19 cellular contexts compared by ENCODE assay signal in the genomic region with DNA sequence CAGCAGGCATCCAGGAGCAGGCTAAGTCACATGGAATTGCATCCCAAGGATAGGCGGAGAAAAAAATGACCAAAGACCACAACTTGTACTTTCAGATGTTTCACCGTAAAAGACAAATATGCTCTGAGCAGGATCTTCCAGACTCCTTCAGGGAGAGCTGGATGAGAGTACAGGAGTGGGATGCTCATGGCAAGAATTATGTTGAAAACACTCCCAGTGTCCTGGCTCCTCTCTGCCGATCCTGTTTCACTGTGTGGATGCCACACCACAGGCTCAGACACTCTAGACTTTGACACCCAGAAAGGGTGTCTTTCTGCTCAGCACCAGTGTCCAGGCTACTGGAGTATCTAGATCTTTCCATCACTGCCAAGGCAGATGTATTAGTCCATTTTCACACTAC. TPM values are rescaled to one million over a fixed set of nuclear protein-coding genes. Genes with fewer than 3 reads are reported as not detected.
"Had no signal": no experiment of that assay in that cellular context is flagged by ENCODE, and none has a peak within 500 bp of the region (broad histone marks: within the 10 kb centered on the region; RNA-seq: fewer than 3 reads in every experiment).

No MANE protein-coding gene starts in this region.

- H3K4me1 Mint-ChIP-seq: activated CD4-positive, alpha-beta T cell treated with anti-CD3 and anti-CD28 coated beads, Interleukin-2, amount 10 ng/mL, durations not matched to agents 24 days and 14 days; activated naive CD8-positive, alpha-beta T cell treated with anti-CD3 and anti-CD28 coated beads for 36 hours; activated T-helper 17 cell treated with anti-CD3 and anti-CD28 coated beads, Interleukin-2, amount 50 U/mL, for 72 hours; central memory CD8-positive, alpha-beta T cell; neural crest cell; stimulated activated naive B cell treated with anti-CD40 and anti-IgM and Interleukin-4, amounts not matched to agents 10 μg/mL and 1 μg/mL and 100 μg/mL, for 72 hours had no signal

- H3K27ac ChIP-seq: lower lobe of right lung, psoas muscle, SJSA1, spleen had no signal

- DNase-seq: activated CD4-positive, alpha-beta T cell treated with anti-CD3 and anti-CD28 coated beads, Interleukin-2, amount 10 ng/mL, durations not matched to agents 24 days and 14 days; activated CD8-positive, alpha-beta T cell treated with anti-CD3 and anti-CD28 coated beads for 36 hours; activated naive CD4-positive, alpha-beta T cell; activated naive CD8-positive, alpha-beta T cell treated with anti-CD3 and anti-CD28 coated beads for 36 hours; activated T-cell treated with anti-CD3 and anti-CD28 coated beads, Interleukin-2, amount 50 U/mL, for 1 hour; amniotic stem cell; cortex of kidney; erythroblast; lower lobe of right lung; ovary; psoas muscle; spleen; stimulated activated naive B cell treated with anti-CD40 and anti-IgM and Interleukin-4, amounts not matched to agents 10 μg/mL and 1 μg/mL and 100 μg/mL, for 72 hours; trophoblast cell had no signal

- H3K27ac Mint-ChIP-seq: activated CD4-positive, alpha-beta T cell treated with anti-CD3 and anti-CD28 coated beads, Interleukin-2, amount 10 ng/mL, durations not matched to agents 24 days and 14 days; activated CD8-positive, alpha-beta T cell treated with anti-CD3 and anti-CD28 coated beads for 36 hours; activated naive CD8-positive, alpha-beta T cell treated with anti-CD3 and anti-CD28 coated beads for 36 hours; activated T-helper 17 cell treated with anti-CD3 and anti-CD28 coated beads, Interleukin-2, amount 50 U/mL, for 72 hours; stimulated activated naive B cell treated with anti-CD40 and anti-IgM and Interleukin-4, amounts not matched to agents 10 μg/mL and 1 μg/mL and 100 μg/mL, for 72 hours; T-helper 1 cell treated with Interleukin-12 subunit alpha and Interleukin-12 subunit beta and Interleukin-4 antibody, amounts not matched to agents 30 μg/mL and 1 μg/mL, for 36 hours had no signal

- H3K27me3 ChIP-seq: ovary, SJSA1, spleen had no signal

- H3K36me3 ChIP-seq: lower lobe of right lung, ovary, SJSA1, spleen had no signal

- H3K9me3 Mint-ChIP-seq: activated CD4-positive, alpha-beta T cell treated with anti-CD3 and anti-CD28 coated beads, Interleukin-2, amount 10 ng/mL, durations not matched to agents 24 days and 14 days; activated CD8-positive, alpha-beta T cell treated with anti-CD3 and anti-CD28 coated beads for 36 hours; activated naive CD8-positive, alpha-beta T cell treated with anti-CD3 and anti-CD28 coated beads for 36 hours; activated T-helper 17 cell treated with anti-CD3 and anti-CD28 coated beads, Interleukin-2, amount 50 U/mL, for 72 hours; central memory CD8-positive, alpha-beta T cell; neural crest cell; stimulated activated naive B cell treated with anti-CD40 and anti-IgM and Interleukin-4, amounts not matched to agents 10 μg/mL and 1 μg/mL and 100 μg/mL, for 72 hours; T-helper 1 cell treated with Interleukin-12 subunit alpha and Interleukin-12 subunit beta and Interleukin-4 antibody, amounts not matched to agents 30 μg/mL and 1 μg/mL, for 36 hours had no signal

- H3K36me3 Mint-ChIP-seq: activated naive CD8-positive, alpha-beta T cell treated with anti-CD3 and anti-CD28 coated beads for 36 hours; stimulated activated naive B cell treated with anti-CD40 and anti-IgM and Interleukin-4, amounts not matched to agents 10 μg/mL and 1 μg/mL and 100 μg/mL, for 72 hours had no signal

- H3K9me3 ChIP-seq: lower lobe of right lung, ovary, psoas muscle, SJSA1, spleen had no signal

- H3K27me3 Mint-ChIP-seq: activated CD4-positive, alpha-beta T cell treated with anti-CD3 and anti-CD28 coated beads, Interleukin-2, amount 10 ng/mL, durations not matched to agents 24 days and 14 days had no signal

- ATAC-seq: activated CD8-positive, alpha-beta T cell treated with anti-CD3 and anti-CD28 coated beads for 36 hours; activated T-helper 17 cell treated with anti-CD3 and anti-CD28 coated beads, Interleukin-2, amount 50 U/mL, for 72 hours; lower lobe of right lung; psoas muscle had no signal

- H3K4me3 ChIP-seq: lower lobe of right lung, ovary, psoas muscle, SJSA1, spleen had no signal

- H3K4me1 ChIP-seq: lower lobe of right lung, psoas muscle, SJSA1 had no signal

- H3K4me3 Mint-ChIP-seq: activated CD4-positive, alpha-beta T cell treated with anti-CD3 and anti-CD28 coated beads, Interleukin-2, amount 10 ng/mL, durations not matched to agents 24 days and 14 days; activated CD8-positive, alpha-beta T cell treated with anti-CD3 and anti-CD28 coated beads for 36 hours; activated naive CD8-positive, alpha-beta T cell treated with anti-CD3 and anti-CD28 coated beads for 36 hours; activated T-helper 17 cell treated with anti-CD3 and anti-CD28 coated beads, Interleukin-2, amount 50 U/mL, for 72 hours; central memory CD8-positive, alpha-beta T cell; neural crest cell; stimulated activated naive B cell treated with anti-CD40 and anti-IgM and Interleukin-4, amounts not matched to agents 10 μg/mL and 1 μg/mL and 100 μg/mL, for 72 hours; T-helper 1 cell treated with Interleukin-12 subunit alpha and Interleukin-12 subunit beta and Interleukin-4 antibody, amounts not matched to agents 30 μg/mL and 1 μg/mL, for 36 hours had no signal

RNA-seq across cellular contexts. Expression of gene ABI3BP, which starts 11.7 kb away (rescaled TPM):
- total RNA-seq: activated CD4-positive, alpha-beta T cell treated with anti-CD3 and anti-CD28 coated beads, Interleukin-2, amount 10 ng/mL, durations not matched to agents 24 days and 14 days; activated CD8-positive, alpha-beta T cell treated with anti-CD3 and anti-CD28 coated beads for 36 hours; neural crest cell had no signal
